30 cellular contexts compared by ENCODE assay signal in genomic region chr18:64365106-64365505, GRCh38.
A peak's percentile ranks its signal among the peaks of the same experiment; 100 is the strongest.
DNase-seq lines count a peak whose midpoint lies in the region; ATAC-seq, FAIRE-seq and TF ChIP-seq lines count a peak whose summit lies in the region.
"Had no signal": no experiment of that assay in that cellular context is flagged by ENCODE, and none has a peak within 500 bp of the region (broad histone marks: within the 10 kb centered on the region; RNA-seq: fewer than 3 reads in every experiment).

No MANE protein-coding gene starts in this region.

- RAD21 ChIA-PET in GM12878 (lab: Charles Lee; ENCODE audit: unreplicated experiment), result no interaction called here

- H3K4me2 ChIP-seq in HepG2 (ENCODE audit: low read depth, low read length) (no peak overlapping the region), GM12878 (ENCODE audit: control insufficient read depth, insufficient read depth) (no peak overlapping the region)
- H3K4me2 ChIP-seq: PC-9 had no signal

- H3K27me3 ChIP-seq in right lobe of liver (no peaks in the 10 kb centered on the region), HepG2 (ENCODE audit: control insufficient read depth in 1 of 2, insufficient read depth in 2 of 2, low read length in 2 of 2) (no peaks in the 10 kb centered on the region), GM12878 (replicated peaks in 1 of 2; ENCODE audit: control insufficient read depth in 2 of 2, insufficient read depth in 2 of 2, low read length in 1 of 2) (no peaks in the 10 kb centered on the region), heart right ventricle (no peaks in the 10 kb centered on the region), gastroesophageal sphincter (no peaks in the 10 kb centered on the region)
- H3K27me3 ChIP-seq: MG63 had no signal

- no peak overlapping the region for H3K9ac ChIP-seq in HepG2 (ENCODE audit: insufficient read depth, low read depth, low read length)
- no peak overlapping the region for H3K9ac ChIP-seq in GM12878 (ENCODE audit: control insufficient read depth, insufficient read depth, low read length)

- H4K20me1 ChIP-seq in HepG2 (ENCODE audit: insufficient read depth, low read length) (no peaks in the 10 kb centered on the region), GM12878 (ENCODE audit: control insufficient read depth, insufficient read depth) (no peaks in the 10 kb centered on the region)

- TF ChIP-seq POLR2A in right lobe of liver (IDR thresholded peaks at IDR 0.05), result no peak
- TF ChIP-seq POLR2A in HepG2 (IDR thresholded peaks at IDR 0.05; ENCODE audit: insufficient read depth in 1 of 2, low read depth in 2 of 2, low read length in 2 of 2), result no peak
- TF ChIP-seq POLR2A in GM12878 (IDR thresholded peaks at IDR 0.05; ENCODE audit: low read depth, low read length), result no peak
- no peak for TF ChIP-seq POLR2A in gastroesophageal sphincter (IDR thresholded peaks at IDR 0.05)

- H3K4me1 ChIP-seq in right lobe of liver, result peaks cover 0 to 4% (median 0%) of the 10 kb centered on the region in 4 donors
- H3K4me1 ChIP-seq in HepG2 (ENCODE audit: insufficient read depth, low read length), result no peaks in the 10 kb centered on the region
- H3K4me1 ChIP-seq in GM12878 (ENCODE audit: control insufficient read depth, insufficient read depth, low read length), result no peaks in the 10 kb centered on the region
- H3K4me1 ChIP-seq in heart right ventricle, result no peaks in the 10 kb centered on the region
- H3K4me1 ChIP-seq in gastroesophageal sphincter, result no peaks in the 10 kb centered on the region
- H3K4me1 ChIP-seq: Caco-2 had no signal

- SMC1A ChIA-PET in GM12878 (lab: Charles Lee; ENCODE audit: uncharacterized antibody, unreplicated experiment), result no interaction called here

- WGBS in right lobe of liver (ENCODE audit: insufficient coverage, low coverage, low lambda C conversion rate, missing lambda C conversion rate), result 49% methylated on average over 4 of the region's 4 CpGs
- 0% methylated on average over 4 of the region's 4 CpGs for WGBS in HepG2 (ENCODE audit: low lambda C conversion rate)
- WGBS in GM12878 (ENCODE audit: insufficient coverage, insufficient replicate concordance, low lambda C conversion rate, missing lambda C conversion rate), result 2% methylated on average over 4 of the region's 4 CpGs
- 64 to 74% methylated on average over 4 of the region's 4 CpGs for WGBS in heart right ventricle, 2 donors
- 57 to 73% methylated on average over 2 to 4 of the region's 4 CpGs for WGBS in gastroesophageal sphincter (ENCODE audit: low coverage in 1 of 2), 2 donors

- in situ Hi-C loops in HepG2 (cut with HindIII; ENCODE audit: extremely low pct_ligation_motif_present, low pct_unique_long_range_greater_than_20kb), result no loop called here
- in situ Hi-C loops in GM12878 (cut with MboI), result no loop called here

- no peaks in the 10 kb centered on the region for H3K79me2 ChIP-seq in HepG2 (ENCODE audit: insufficient read depth, low read length)
- H3K79me2 ChIP-seq in GM12878 (ENCODE audit: control insufficient read depth, insufficient read depth, low read length), result no peaks in the 10 kb centered on the region

- no peak overlapping the region for H3K27ac ChIP-seq in right lobe of liver
- H3K27ac ChIP-seq in HepG2 (ENCODE audit: extremely low read length, insufficient read depth, low read length), result no peak overlapping the region
- no peak overlapping the region for H3K27ac ChIP-seq in GM12878 (ENCODE audit: control insufficient read depth, insufficient read depth)
- no peak overlapping the region for H3K27ac ChIP-seq in heart right ventricle
- H3K27ac ChIP-seq in gastroesophageal sphincter, result no peak overlapping the region
- H3K27ac ChIP-seq: 22Rv1, C4-2B, PC-9 had no signal

- TF ChIP-seq RAD21 in HepG2 (CRISPR knock-in tag; IDR thresholded peaks at IDR 0.05) (no peak), GM12878 (IDR thresholded peaks at IDR 0.05; ENCODE audit: insufficient read depth, low read depth, low read length) (no peak)

- TF ChIP-seq EP300 in HepG2 (IDR thresholded peaks at IDR 0.05; ENCODE audit: low read depth in 2 of 2, low read length in 2 of 2) (no peak), HepG2 (CRISPR knock-in tag; IDR thresholded peaks at IDR 0.05; ENCODE audit: borderline replicate concordance) (no peak), GM12878 (IDR thresholded peaks at IDR 0.05; ENCODE audit: borderline replicate concordance in 1 of 2, control insufficient read depth in 1 of 2, low read depth in 2 of 2, low read length in 2 of 2) (no peak), gastroesophageal sphincter (IDR thresholded peaks at IDR 0.05) (no peak)

- H2AFZ ChIP-seq in HepG2 (ENCODE audit: low read length) (no peak overlapping the region), GM12878 (ENCODE audit: control insufficient read depth, low read depth, low read length) (no peak overlapping the region)
- H2AFZ ChIP-seq: PC-9 had no signal

- no peak for DNase-seq in right lobe of liver
- no peak for DNase-seq in HepG2 (ENCODE audit: low spot score)
- no peak for DNase-seq in GM12878 (ENCODE audit: low read depth, low spot score)
- peak; percentile 36 for DNase-seq in glomerular endothelial cell (ENCODE audit: extremely low read depth, low read depth, low spot score)
- DNase-seq in SHP77 treated with DMSO at 0.1 percent for 48 hours (lab: John Stamatoyannopoulos, UW), result no peak
- no peak for DNase-seq in heart right ventricle
- DNase-seq: Caco-2; CD8-positive, alpha-beta T cell; DMS 273 treated with DMSO at 0.1 percent for 48 hours; DMS79; EL; GDM1; IMR-90; KG1; MG63; NCI-H1105 treated with DMSO at 0.1 percent for 48 hours; NCI-H146; NCI-H2029; NCI-H446 treated with DMSO at 0.1 percent for 48 hours; NCI-H526; NCI-H82; NK-92 treated with Interleukin-12 subunit alpha and Interleukin-12 subunit beta, amount 100 ng/mL, for 24 hours; PC-9; Right ventricle myocardium superior; RPMI8226 had no signal

- no peaks in the 10 kb centered on the region for H3K36me3 ChIP-seq in right lobe of liver
- no peaks in the 10 kb centered on the region for H3K36me3 ChIP-seq in HepG2 (replicated peaks in 1 of 2; ENCODE audit: control insufficient read depth in 1 of 2, insufficient read depth in 2 of 2, low read length in 2 of 2)
- H3K36me3 ChIP-seq in GM12878 (ENCODE audit: control insufficient read depth in 2 of 2, insufficient read depth in 2 of 2, low read length in 1 of 2), result no peaks in the 10 kb centered on the region
- no peaks in the 10 kb centered on the region for H3K36me3 ChIP-seq in heart right ventricle
- no peaks in the 10 kb centered on the region for H3K36me3 ChIP-seq in gastroesophageal sphincter
- H3K36me3 ChIP-seq: MG63 had no signal

- TF ChIP-seq CTCF in right lobe of liver (IDR thresholded peaks at IDR 0.05) (no peak), HepG2 (CRISPR knock-in tag; IDR thresholded peaks at IDR 0.05) (no peak), GM12878 (IDR thresholded peaks at IDR 0.05 in 2 of 3, conservative IDR thresholded peaks at IDR 0.05 in 1 of 3; ENCODE audit: control insufficient read depth in 2 of 3, extremely low read depth in 1 of 3, insufficient read depth in 1 of 3, low read depth in 3 of 3, low read length in 3 of 3) (no peak), heart right ventricle (IDR thresholded peaks at IDR 0.05) (no peak), gastroesophageal sphincter (IDR thresholded peaks at IDR 0.05) (no peak)

- intact Hi-C loops in right lobe of liver (cut with DNase I) (no loop called here), HepG2 (cut with micrococcal nuclease; ENCODE audit: unreplicated experiment) (no loop called here), GM12878 (cut with micrococcal nuclease; ENCODE audit: unreplicated experiment) (no loop called here), heart right ventricle (cut with DNase I) (no loop called here)

- FAIRE-seq in HepG2 (lab: Jason Lieb, UNC) (no peak), GM12878 (lab: Jason Lieb, UNC) (no peak)
- FAIRE-seq: GM19239 had no signal

- BruUV-seq in HepG2 (replicated peaks; lab: Mats Ljungman, UMichigan) (no TSS peak), GM12878 (replicated peaks; lab: Mats Ljungman, UMichigan) (no TSS peak)

- H3K9me3 ChIP-seq in right lobe of liver (no peaks in the 10 kb centered on the region), HepG2 (ENCODE audit: low read length) (peaks cover 75% of the 10 kb centered on the region), GM12878 (replicated peaks; ENCODE audit: control insufficient read depth, insufficient read depth, low read length) (peaks cover 3% of the 10 kb centered on the region; the same call in 1 of the 3 replicates), heart right ventricle (peaks cover 0 to 12% (median 0%) of the 10 kb centered on the region in 11 donors), gastroesophageal sphincter (no peaks in the 10 kb centered on the region)
- H3K9me3 ChIP-seq: Caco-2, MG63 had no signal

- CTCF ChIA-PET in HepG2 (lab: Yijun Ruan, JAX; ENCODE audit: low intra/inter-chr PET ratio, low total read pairs) (no interaction called here), GM12878 (lab: Yijun Ruan, JAX) (interaction anchor here (0.6 kb wide), 1 partner anchor 48 kb away, joined by 3 read pairs; no protein-coding TSS in a partner anchor)

- H3K4me3 ChIP-seq in right lobe of liver, result no peak overlapping the region
- no peak overlapping the region for H3K4me3 ChIP-seq in HepG2 (replicated peaks in 1 of 3; ENCODE audit: insufficient read depth in 1 of 3, low read depth in 2 of 3, low read length in 3 of 3)
- H3K4me3 ChIP-seq in GM12878, result no peak overlapping the region
- no peak overlapping the region for H3K4me3 ChIP-seq in heart right ventricle
- no peak overlapping the region for H3K4me3 ChIP-seq in gastroesophageal sphincter
- H3K4me3 ChIP-seq: MG63, PC-9 had no signal

- POLR2A ChIA-PET in HepG2 (lab: Yijun Ruan, JAX) (no interaction called here), GM12878 (lab: Charles Lee) (interaction anchor here (0.7 kb wide), 1 partner anchor 174 kb away, joined by 7 read pairs; no protein-coding TSS in a partner anchor)

- ATAC-seq in right lobe of liver, result peak in 3 of 4 donors; percentile 30 to 89 (median 84)
- no peak for ATAC-seq in HepG2
- no peak for ATAC-seq in GM12878
- no peak for ATAC-seq in heart right ventricle
- ATAC-seq in gastroesophageal sphincter, result no peak
- ATAC-seq: CD8-positive, alpha-beta T cell; HCT116 had no signal

TF ChIP-seq in GM12878, 131 proteins besides CTCF, POLR2A, EP300 and RAD21 (continues in another document):
- TF ChIP-seq SMAD1 (IDR thresholded peaks at IDR 0.05; ENCODE audit: low read depth, partially characterized antibody) (no peak), BCL3 (IDR thresholded peaks at IDR 0.05; ENCODE audit: borderline replicate concordance, insufficient read depth, low read depth, low read length, poor library complexity, severe bottlenecking) (no peak)

Comparison
In these comparisons a context has a peak if more than half of its experiments do, and no peak if none do; other contexts are left out.
1. ATAC-seq: peak in right lobe of liver (3 of 4); none in HepG2 (single experiment), GM12878 (single experiment), heart right ventricle (0 of 8) and gastroesophageal sphincter (single experiment).